19 cellular contexts compared by ENCODE assay signal in the genomic region with DNA sequence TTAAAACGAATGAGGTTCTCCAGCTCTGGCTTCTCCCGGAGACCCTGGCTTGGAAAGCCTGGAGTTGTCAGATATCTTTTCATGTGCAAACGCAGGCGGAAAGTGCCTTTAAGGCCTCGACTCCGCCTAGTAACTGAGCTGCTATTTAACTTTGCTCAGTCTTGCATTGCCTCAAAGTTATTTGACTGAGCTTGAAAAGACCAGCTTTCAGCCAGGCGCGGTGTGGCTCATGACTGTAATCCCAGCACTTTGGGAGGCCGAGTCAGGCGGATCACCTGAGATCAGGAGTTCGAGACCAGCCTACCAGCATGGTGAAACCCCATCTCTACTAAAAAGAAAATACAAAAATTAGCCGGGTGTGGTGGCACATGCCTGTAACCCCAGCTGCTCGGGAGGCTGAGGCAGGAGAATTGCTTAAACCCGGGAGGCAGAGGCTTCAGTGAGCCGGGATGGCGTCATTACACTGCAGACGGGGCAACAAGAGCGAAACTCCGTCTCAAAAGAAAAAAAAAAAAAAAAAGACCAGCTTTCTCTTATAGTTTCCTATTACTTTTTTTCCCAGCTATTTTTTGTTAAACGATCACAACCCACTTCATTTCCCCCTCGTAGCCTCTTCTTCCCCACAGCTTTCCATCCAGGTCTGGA. TPM values are rescaled to one million over a fixed set of nuclear protein-coding genes. Genes with fewer than 3 reads are reported as not detected.
DNase-seq lines count a peak whose midpoint lies in the region; ATAC-seq and TF ChIP-seq lines count a peak whose summit lies in the region.
"Had no signal": no experiment of that assay in that cellular context is flagged by ENCODE, and none has a peak within 500 bp of the region (broad histone marks: within the 10 kb centered on the region; RNA-seq: fewer than 3 reads in every experiment).

No MANE protein-coding gene starts in this region.

- peaks cover 59% of the 10 kb centered on the region for H3K4me1 Mint-ChIP-seq in GM23338

- DNase-seq in GM23338 (ENCODE audit: low spot score) (peak; percentile 86), astrocyte of the hippocampus (ENCODE audit: low read depth, low spot score) (peak; percentile 8), epidermal melanocyte (ENCODE audit: insufficient read length, low spot score) (no peak), HUDEP-2 (lab: John Stamatoyannopoulos, UW; ENCODE audit: unreplicated experiment in 76 of 76) (no peak)
- no peak for DNase-seq in activated T-cell treated with anti-CD3 and anti-CD28 coated beads, Interleukin-2, amount 50 U/mL, for 48 hours
- DNase-seq: activated naive CD8-positive, alpha-beta T cell treated with anti-CD3 and anti-CD28 coated beads for 36 hours; cortex of kidney; DND-41; GM23248; mesenchymal stem cell; NCI-H2107 had no signal

- peak overlapping the region; percentile 41; the same call in 1 of the 2 replicates for H3K4me3 ChIP-seq in GM23338
- H3K4me3 ChIP-seq in iPS-20b (ENCODE audit: low read length) = peak overlapping the region; percentile 42
- H3K4me3 ChIP-seq in rectal smooth muscle tissue (ENCODE audit: low read length) = no peak overlapping the region
- H3K4me3 ChIP-seq: GM12878, GM23248, SK-N-MC had no signal

- H3K4me2 ChIP-seq in GM23338 = peak overlapping the region; percentile 73

- no peaks in the 10 kb centered on the region for H3K9me3 ChIP-seq in iPS-20b (ENCODE audit: insufficient read depth, low read depth, low read length)

- H4K20me1 ChIP-seq in GM23338 (replicated peaks; ENCODE audit: insufficient read depth) = no peaks in the 10 kb centered on the region

- no peaks in the 10 kb centered on the region for H3K9me2 ChIP-seq in GM23338 (ENCODE audit: insufficient read depth)

- H3K27ac ChIP-seq in GM23338 (ENCODE audit: low read depth) (peak overlapping the region; percentile 96), iPS-20b (ENCODE audit: low read length) (no peak overlapping the region), rectal smooth muscle tissue (ENCODE audit: low read depth, low read length) (peak overlapping the region; percentile 80)
- H3K27ac ChIP-seq: GM23248, HL-60, VCaP had no signal

- no peaks in the 10 kb centered on the region for H3K9me3 Mint-ChIP-seq in GM23338
- H3K9me3 Mint-ChIP-seq: activated naive CD8-positive, alpha-beta T cell treated with anti-CD3 and anti-CD28 coated beads for 36 hours had no signal

- H3K27me3 ChIP-seq in GM23338 (ENCODE audit: insufficient read depth) = no peaks in the 10 kb centered on the region
- H3K27me3 ChIP-seq in iPS-20b (ENCODE audit: insufficient read depth, low read length) = no peaks in the 10 kb centered on the region
- H3K27me3 ChIP-seq in rectal smooth muscle tissue (ENCODE audit: control insufficient read depth, insufficient read depth, low read length) = no peaks in the 10 kb centered on the region

- peaks cover 8% of the 10 kb centered on the region for H3K27me3 Mint-ChIP-seq in GM23338 (ENCODE audit: insufficient read depth, low read depth, poor library complexity)
- H3K27me3 Mint-ChIP-seq: B cell had no signal

- H3K27ac Mint-ChIP-seq in GM23338 = peak overlapping the region; percentile 94
- H3K27ac Mint-ChIP-seq: activated naive CD8-positive, alpha-beta T cell treated with anti-CD3 and anti-CD28 coated beads for 36 hours; B cell had no signal

- peak overlapping the region; percentile 66 for H3K4me3 Mint-ChIP-seq in GM23338
- H3K4me3 Mint-ChIP-seq: activated naive CD8-positive, alpha-beta T cell treated with anti-CD3 and anti-CD28 coated beads for 36 hours had no signal

- H3K4me1 ChIP-seq in GM23338 (ENCODE audit: insufficient read depth) (peaks cover 44% of the 10 kb centered on the region), iPS-20b (ENCODE audit: insufficient read depth, low read length) (peaks cover 31% of the 10 kb centered on the region), rectal smooth muscle tissue (ENCODE audit: control insufficient read depth, insufficient read depth, low read length) (peaks cover 6% of the 10 kb centered on the region)

- H3F3A ChIP-seq in GM23338 (replicated peaks; ENCODE audit: low read depth) = peaks cover 7% of the 10 kb centered on the region; the same call in 1 of the 2 replicates

- H3K9ac ChIP-seq in iPS-20b (ENCODE audit: low read depth, low read length) (no peak overlapping the region), rectal smooth muscle tissue (ENCODE audit: low read length) (no peak overlapping the region)
- H3K9ac ChIP-seq: GM23248 had no signal

- no peaks in the 10 kb centered on the region for H3K36me3 ChIP-seq in GM23338 (ENCODE audit: insufficient read depth)
- H3K36me3 ChIP-seq in iPS-20b (ENCODE audit: insufficient read depth, low read depth, low read length) = no peaks in the 10 kb centered on the region
- no peaks in the 10 kb centered on the region for H3K36me3 ChIP-seq in rectal smooth muscle tissue (ENCODE audit: control insufficient read depth, insufficient read depth, low read length)

- no peaks in the 10 kb centered on the region for H3K36me3 Mint-ChIP-seq in GM23338 (ENCODE audit: low read depth)
- H3K36me3 Mint-ChIP-seq: activated naive CD8-positive, alpha-beta T cell treated with anti-CD3 and anti-CD28 coated beads for 36 hours had no signal

- no peak for TF ChIP-seq CTCF in GM23338 (conservative IDR thresholded peaks at IDR 0.05; ENCODE audit: low read depth in 2 of 2)

- H2AFZ ChIP-seq in GM23338 = no peak overlapping the region
- H2AFZ ChIP-seq: GM23248 had no signal

- ATAC-seq in GM23338 = peak; percentile 52
- ATAC-seq in GM18517 (IDR thresholded peaks at IDR 0.05; ENCODE audit: unreplicated experiment) = no peak
- ATAC-seq: GM12878 had no signal

- H3K79me2 ChIP-seq in GM23338 (replicated peaks; ENCODE audit: insufficient read depth) = peaks cover 9% of the 10 kb centered on the region

TF ChIP-seq in GM23338, 12 proteins besides CTCF, POLR2A, EP300 and RAD21:
- TF ChIP-seq EZH2phosphoT487 (IDR thresholded peaks at IDR 0.05; ENCODE audit: unreplicated experiment) (no peak), ZNF114 (CRISPR knock-in tag; IDR thresholded peaks at IDR 0.05) (no peak), JUNB (IDR thresholded peaks at IDR 0.05; ENCODE audit: unreplicated experiment) (no peak), NANOG (IDR thresholded peaks at IDR 0.05; ENCODE audit: borderline replicate concordance) (no peak), STAT1 (IDR thresholded peaks at IDR 0.05; ENCODE audit: unreplicated experiment) (no peak), POLR2AphosphoS5 (IDR thresholded peaks at IDR 0.05; ENCODE audit: low read depth) (peak; percentile 39; the same call in 1 of the 2 replicates)
- TF ChIP-seq, protein P1, sequence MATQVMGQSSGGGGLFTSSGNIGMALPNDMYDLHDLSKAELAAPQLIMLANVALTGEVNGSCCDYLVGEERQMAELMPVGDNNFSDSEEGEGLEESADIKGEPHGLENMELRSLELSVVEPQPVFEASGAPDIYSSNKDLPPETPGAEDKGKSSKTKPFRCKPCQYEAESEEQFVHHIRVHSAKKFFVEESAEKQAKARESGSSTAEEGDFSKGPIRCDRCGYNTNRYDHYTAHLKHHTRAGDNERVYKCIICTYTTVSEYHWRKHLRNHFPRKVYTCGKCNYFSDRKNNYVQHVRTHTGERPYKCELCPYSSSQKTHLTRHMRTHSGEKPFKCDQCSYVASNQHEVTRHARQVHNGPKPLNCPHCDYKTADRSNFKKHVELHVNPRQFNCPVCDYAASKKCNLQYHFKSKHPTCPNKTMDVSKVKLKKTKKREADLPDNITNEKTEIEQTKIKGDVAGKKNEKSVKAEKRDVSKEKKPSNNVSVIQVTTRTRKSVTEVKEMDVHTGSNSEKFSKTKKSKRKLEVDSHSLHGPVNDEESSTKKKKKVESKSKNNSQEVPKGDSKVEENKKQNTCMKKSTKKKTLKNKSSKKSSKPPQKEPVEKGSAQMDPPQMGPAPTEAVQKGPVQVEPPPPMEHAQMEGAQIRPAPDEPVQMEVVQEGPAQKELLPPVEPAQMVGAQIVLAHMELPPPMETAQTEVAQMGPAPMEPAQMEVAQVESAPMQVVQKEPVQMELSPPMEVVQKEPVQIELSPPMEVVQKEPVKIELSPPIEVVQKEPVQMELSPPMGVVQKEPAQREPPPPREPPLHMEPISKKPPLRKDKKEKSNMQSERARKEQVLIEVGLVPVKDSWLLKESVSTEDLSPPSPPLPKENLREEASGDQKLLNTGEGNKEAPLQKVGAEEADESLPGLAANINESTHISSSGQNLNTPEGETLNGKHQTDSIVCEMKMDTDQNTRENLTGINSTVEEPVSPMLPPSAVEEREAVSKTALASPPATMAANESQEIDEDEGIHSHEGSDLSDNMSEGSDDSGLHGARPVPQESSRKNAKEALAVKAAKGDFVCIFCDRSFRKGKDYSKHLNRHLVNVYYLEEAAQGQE (IDR thresholded peaks at IDR 0.05; ENCODE audit: unreplicated experiment) = no peak

RNA-seq across cellular contexts. Expression of a gene that starts 1.9 kb away (rescaled TPM):
- 135 and 137 TPM in 2 replicates for total RNA-seq in GM23338 (2014; rRNA removed; shearing (Covaris generic))
- 27.2 and 28.3 TPM in 2 replicates for polyA plus RNA-seq in GM23338 (2016; fragmentation: Nextera tagmentation; extraction: Ambion mirVana)
- total RNA-seq: GM23248 had no signal
- polyA plus RNA-seq: GM23248 had no signal

Comparison
In these comparisons a context has a peak if more than half of its experiments do, and no peak if none do; other contexts are left out.
1. DNase-seq: peak in GM23338 (single experiment) and astrocyte of the hippocampus (single experiment); none in epidermal melanocyte (single experiment), HUDEP-2 (0 of 76) and activated T-cell treated with anti-CD3 and anti-CD28 coated beads, Interleukin-2, amount 50 U/mL, for 48 hours (0 of 2).